ENCODE assay signal across 12 cellular contexts in the genomic region with DNA sequence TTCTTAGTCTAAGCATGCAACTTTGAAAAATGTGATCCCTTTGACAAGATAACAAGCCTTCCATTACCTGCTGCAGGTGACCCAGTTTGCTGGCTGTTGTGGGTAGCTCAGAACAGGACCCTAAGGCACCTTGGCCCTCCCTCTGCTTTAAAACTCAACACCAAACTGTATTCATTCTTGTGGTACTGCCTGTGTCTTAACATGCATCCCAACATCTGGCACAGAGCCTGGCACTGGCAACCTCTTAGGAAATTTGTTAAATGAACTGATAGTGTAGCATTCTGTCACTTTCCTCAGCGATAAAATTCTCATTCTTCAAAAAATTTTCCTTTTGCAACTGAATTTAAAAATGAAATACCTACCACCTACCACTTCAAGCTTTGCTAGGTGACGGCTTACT.
"Had no signal": no experiment of that assay in that cellular context is flagged by ENCODE, and none has a peak within 500 bp of the region (broad histone marks: within the 10 kb centered on the region; RNA-seq: fewer than 3 reads in every experiment).

No MANE protein-coding gene starts in this region.

- H3K4me3 ChIP-seq: breast epithelium, thyroid gland had no signal

- H3K9me3 Mint-ChIP-seq: neural crest cell had no signal

- H3K27ac Mint-ChIP-seq: activated CD4-positive, alpha-beta T cell treated with anti-CD3 and anti-CD28 coated beads, Interleukin-2, amount 10 ng/mL, durations not matched to agents 7 days and 5 days; activated naive CD4-positive, alpha-beta T cell treated with anti-CD3 and anti-CD28 coated beads, Interleukin-2, amount 50 U/mL, for 24 hours; activated T-helper 2 cell treated with anti-CD3 and anti-CD28 coated beads, Interferon-gamma antibody, Interleukin-2, Interleukin-4, amounts not matched to agents 10 μg/mL and 5 μg/mL and 100 μg/mL, durations not matched to agents 14 hours and 24 hours and 36 hours; stimulated activated effector memory CD8-positive, alpha-beta T cell treated with anti-CD3 and anti-CD28 coated beads, Interleukin-12 subunit alpha, Interleukin-12 subunit beta, amount 100 ng/mL, for 72 hours had no signal

- H3K27me3 Mint-ChIP-seq: activated CD4-positive, alpha-beta T cell treated with anti-CD3 and anti-CD28 coated beads, Interleukin-2, amount 10 ng/mL, durations not matched to agents 7 days and 5 days had no signal

- ATAC-seq: left lobe of liver; stimulated activated effector memory CD8-positive, alpha-beta T cell treated with anti-CD3 and anti-CD28 coated beads, Interleukin-12 subunit alpha, Interleukin-12 subunit beta, amount 100 ng/mL, for 72 hours had no signal

- H3K4me1 Mint-ChIP-seq: activated CD4-positive, alpha-beta T cell treated with anti-CD3 and anti-CD28 coated beads, Interleukin-2, amount 10 ng/mL, durations not matched to agents 7 days and 5 days; activated naive CD4-positive, alpha-beta T cell treated with anti-CD3 and anti-CD28 coated beads, Interleukin-2, amount 50 U/mL, for 24 hours; stimulated activated effector memory CD8-positive, alpha-beta T cell treated with anti-CD3 and anti-CD28 coated beads, Interleukin-12 subunit alpha, Interleukin-12 subunit beta, amount 100 ng/mL, for 72 hours had no signal

- H3K36me3 Mint-ChIP-seq: activated naive CD4-positive, alpha-beta T cell treated with anti-CD3 and anti-CD28 coated beads, Interleukin-2, amount 50 U/mL, for 24 hours; stimulated activated effector memory CD8-positive, alpha-beta T cell treated with anti-CD3 and anti-CD28 coated beads, Interleukin-12 subunit alpha, Interleukin-12 subunit beta, amount 100 ng/mL, for 72 hours had no signal

- H3K27ac ChIP-seq: breast epithelium, thyroid gland had no signal

- H3K4me1 ChIP-seq: breast epithelium had no signal

- H3K36me3 ChIP-seq: breast epithelium, thyroid gland had no signal

- H3K4me3 Mint-ChIP-seq: activated CD4-positive, alpha-beta T cell treated with anti-CD3 and anti-CD28 coated beads, Interleukin-2, amount 10 ng/mL, durations not matched to agents 7 days and 5 days; activated naive CD4-positive, alpha-beta T cell treated with anti-CD3 and anti-CD28 coated beads, Interleukin-2, amount 50 U/mL, for 24 hours; neural crest cell; stimulated activated effector memory CD8-positive, alpha-beta T cell treated with anti-CD3 and anti-CD28 coated beads, Interleukin-12 subunit alpha, Interleukin-12 subunit beta, amount 100 ng/mL, for 72 hours had no signal

- DNase-seq: activated CD4-positive, alpha-beta T cell treated with anti-CD3 and anti-CD28 coated beads, Interleukin-2, amount 10 ng/mL, durations not matched to agents 7 days and 5 days; activated CD4-positive, CD25-positive, alpha-beta regulatory T cell; amniotic stem cell; SHP77 treated with DMSO at 0.1 percent for 48 hours; T-helper 2 cell; thyroid gland had no signal

- H3K9me3 ChIP-seq: breast epithelium, thyroid gland had no signal

- H3K27me3 ChIP-seq: breast epithelium, thyroid gland had no signal
